23 cellular contexts compared by ENCODE assay signal in the genomic region with DNA sequence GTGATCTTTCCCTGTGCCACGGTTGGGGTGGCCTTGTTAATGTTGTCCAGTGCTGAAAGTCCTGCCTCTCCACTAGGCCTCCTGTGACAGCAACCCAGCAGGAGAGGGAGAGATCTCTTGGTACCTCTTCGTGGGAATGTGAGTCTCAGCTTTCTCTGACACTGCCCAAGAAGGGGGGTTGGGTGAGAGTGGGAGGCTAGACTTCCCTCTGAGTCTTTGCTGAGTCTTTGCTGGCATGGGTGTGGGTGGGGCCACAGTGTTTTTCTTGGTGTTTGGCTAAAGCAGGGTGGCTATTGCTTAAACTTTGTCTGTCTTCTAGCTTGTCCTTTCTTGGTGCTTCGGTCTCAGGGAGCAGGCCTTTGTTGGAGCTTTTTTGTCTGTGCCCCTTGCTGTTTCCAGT.
"Had no signal": no experiment of that assay in that cellular context is flagged by ENCODE, and none has a peak within 500 bp of the region (broad histone marks: within the 10 kb centered on the region; RNA-seq: fewer than 3 reads in every experiment).

No MANE protein-coding gene starts in this region.

- H3K4me3 Mint-ChIP-seq: activated CD4-positive, alpha-beta T cell treated with anti-CD3 and anti-CD28 coated beads, Interleukin-2, amount 10 ng/mL, durations not matched to agents 7 days and 5 days; activated CD8-positive, alpha-beta memory T cell treated with anti-CD3 and anti-CD28 coated beads, Interleukin-2, amount 10 ng/mL, durations not matched to agents 7 days and 5 days; activated CD8-positive, alpha-beta T cell treated with anti-CD3 and anti-CD28 coated beads for 36 hours; activated naive CD4-positive, alpha-beta T cell treated with anti-CD3 and anti-CD28 coated beads, Interleukin-2, amount 50 U/mL, for 24 hours; endodermal cell; naive B cell; T-helper 1 cell treated with Interleukin-12 subunit alpha and Interleukin-12 subunit beta and Interleukin-4 antibody, amounts not matched to agents 30 μg/mL and 1 μg/mL, for 36 hours had no signal

- H3K4me3 ChIP-seq: colonic mucosa, esophagus squamous epithelium, lower lobe of right lung, smooth muscle cell had no signal

- H3K4me1 Mint-ChIP-seq: activated CD4-positive, alpha-beta T cell treated with anti-CD3 and anti-CD28 coated beads, Interleukin-2, amount 10 ng/mL, durations not matched to agents 7 days and 5 days; activated CD8-positive, alpha-beta memory T cell treated with anti-CD3 and anti-CD28 coated beads, Interleukin-2, amount 10 ng/mL, durations not matched to agents 7 days and 5 days; activated naive CD4-positive, alpha-beta T cell treated with anti-CD3 and anti-CD28 coated beads, Interleukin-2, amount 50 U/mL, for 24 hours; endodermal cell; naive B cell had no signal

- H3K27ac Mint-ChIP-seq: activated CD4-positive, alpha-beta T cell treated with anti-CD3 and anti-CD28 coated beads, Interleukin-2, amount 10 ng/mL, durations not matched to agents 7 days and 5 days; activated CD8-positive, alpha-beta memory T cell treated with anti-CD3 and anti-CD28 coated beads, Interleukin-2, amount 10 ng/mL, durations not matched to agents 7 days and 5 days; activated CD8-positive, alpha-beta T cell treated with anti-CD3 and anti-CD28 coated beads for 36 hours; activated naive CD4-positive, alpha-beta T cell treated with anti-CD3 and anti-CD28 coated beads, Interleukin-2, amount 50 U/mL, for 24 hours; endodermal cell; naive B cell; T-helper 1 cell treated with Interleukin-12 subunit alpha and Interleukin-12 subunit beta and Interleukin-4 antibody, amounts not matched to agents 30 μg/mL and 1 μg/mL, for 36 hours had no signal

- DNase-seq: activated CD4-positive, alpha-beta T cell treated with anti-CD3 and anti-CD28 coated beads, Interleukin-2, amount 10 ng/mL, durations not matched to agents 7 days and 5 days; activated CD4-positive, CD25-positive, alpha-beta regulatory T cell treated with anti-CD3 and anti-CD28 coated beads, Interleukin-2, amount 50 U/mL, for 72 hours; activated CD8-positive, alpha-beta memory T cell treated with anti-CD3 and anti-CD28 coated beads, Interleukin-2, amount 10 ng/mL, durations not matched to agents 7 days and 5 days; activated CD8-positive, alpha-beta T cell treated with anti-CD3 and anti-CD28 coated beads for 36 hours; activated gamma-delta T cell; activated T-cell treated with anti-CD3 and anti-CD28 coated beads for 4 hours; aorta; brain microvascular endothelial cell; central memory CD4-positive, alpha-beta T cell; colonic mucosa; endodermal cell; esophagus squamous epithelium; lower lobe of right lung; naive B cell; posterior cingulate gyrus; stimulated activated CD4-positive, alpha-beta T cell treated with anti-CD3 and anti-CD28 coated beads, Interleukin-15, amount 100 ng/mL, for 24 hours; stimulated activated naive CD4-positive, alpha-beta T cell; T1000 had no signal

- ATAC-seq: activated CD8-positive, alpha-beta memory T cell treated with anti-CD3 and anti-CD28 coated beads, Interleukin-2, amount 10 ng/mL, durations not matched to agents 7 days and 5 days; activated CD8-positive, alpha-beta T cell treated with anti-CD3 and anti-CD28 coated beads for 36 hours; left lobe of liver; sciatic nerve had no signal

- H3K36me3 Mint-ChIP-seq: activated CD8-positive, alpha-beta memory T cell treated with anti-CD3 and anti-CD28 coated beads, Interleukin-2, amount 10 ng/mL, durations not matched to agents 7 days and 5 days; activated naive CD4-positive, alpha-beta T cell treated with anti-CD3 and anti-CD28 coated beads, Interleukin-2, amount 50 U/mL, for 24 hours; naive B cell had no signal

- H3K27me3 Mint-ChIP-seq: activated CD4-positive, alpha-beta T cell treated with anti-CD3 and anti-CD28 coated beads, Interleukin-2, amount 10 ng/mL, durations not matched to agents 7 days and 5 days; activated CD8-positive, alpha-beta T cell treated with anti-CD3 and anti-CD28 coated beads for 36 hours had no signal

- H3K9me3 Mint-ChIP-seq: activated CD4-positive, alpha-beta T cell treated with anti-CD3 and anti-CD28 coated beads, Interleukin-2, amount 10 ng/mL, durations not matched to agents 7 days and 5 days; activated CD8-positive, alpha-beta T cell treated with anti-CD3 and anti-CD28 coated beads for 36 hours; activated naive CD4-positive, alpha-beta T cell treated with anti-CD3 and anti-CD28 coated beads, Interleukin-2, amount 50 U/mL, for 24 hours; endodermal cell; T-helper 1 cell treated with Interleukin-12 subunit alpha and Interleukin-12 subunit beta and Interleukin-4 antibody, amounts not matched to agents 30 μg/mL and 1 μg/mL, for 36 hours had no signal
